Comparison of ENCODE assay signal across 9 cellular contexts in genomic region chr3:143016321-143016972, GRCh38. TPM values are rescaled to one million over a fixed set of nuclear protein-coding genes. Genes with fewer than 3 reads are reported as not detected.
DNase-seq lines count a peak whose midpoint lies in the region; ATAC-seq and TF ChIP-seq lines count a peak whose summit lies in the region.
"Had no signal": no experiment of that assay in that cellular context is flagged by ENCODE, and none has a peak within 500 bp of the region (broad histone marks: within the 10 kb centered on the region; RNA-seq: fewer than 3 reads in every experiment).

No MANE protein-coding gene starts in this region.

- H3K23ac ChIP-seq in IMR-90 (ENCODE audit: low read depth, low read length) (no peak overlapping the region), mesenchymal stem cell (ENCODE audit: low read length in 2 of 2) (no peak overlapping the region)

- H3K27ac ChIP-seq in IMR-90 (ENCODE audit: insufficient read depth, low read length) (no peak overlapping the region), mesenchymal stem cell (ENCODE audit: low read length, poor library complexity, severe bottlenecking) (no peak overlapping the region), suprapubic skin (no peak overlapping the region)

- H2BK20ac ChIP-seq in IMR-90 (ENCODE audit: low read depth, low read length): no peak overlapping the region

- H2AFZ ChIP-seq in IMR-90 (replicated peaks; ENCODE audit: low read length, poor library complexity) (no peak overlapping the region), mesenchymal stem cell (ENCODE audit: low read depth, low read length) (no peak overlapping the region)

- intact Hi-C loops in IMR-90 (cut with micrococcal nuclease): no loop called here

- H4K8ac ChIP-seq in IMR-90 (ENCODE audit: low read depth in 2 of 2, low read length in 2 of 2): no peak overlapping the region
- H4K8ac ChIP-seq in mesenchymal stem cell (ENCODE audit: low read length): no peak overlapping the region

- no peaks in the 10 kb centered on the region for H3K27me3 ChIP-seq in IMR-90 (ENCODE audit: control insufficient read depth, insufficient read depth, low read length)
- no peaks in the 10 kb centered on the region for H3K27me3 ChIP-seq in mesenchymal stem cell (ENCODE audit: control insufficient read depth in 1 of 2, insufficient read depth in 1 of 2, low read length in 2 of 2)
- no peaks in the 10 kb centered on the region for H3K27me3 ChIP-seq in suprapubic skin

- no peak overlapping the region for H3K4ac ChIP-seq in IMR-90 (ENCODE audit: low read depth, low read length)
- H3K4ac ChIP-seq in mesenchymal stem cell (ENCODE audit: low read depth in 1 of 2, low read length in 2 of 2): no peak overlapping the region

- H3K4me1 ChIP-seq in IMR-90 (ENCODE audit: control insufficient read depth, insufficient read depth, low read length) (no peaks in the 10 kb centered on the region), mesenchymal stem cell (ENCODE audit: control insufficient read depth, insufficient read depth, low read depth, low read length) (no peaks in the 10 kb centered on the region), suprapubic skin (no peaks in the 10 kb centered on the region)

- H2BK120ac ChIP-seq in IMR-90 (ENCODE audit: low read depth, low read length): no peak overlapping the region
- no peak overlapping the region for H2BK120ac ChIP-seq in mesenchymal stem cell (ENCODE audit: low read depth, low read length)

- H3K9ac ChIP-seq in IMR-90 (ENCODE audit: low read depth, low read length): no peak overlapping the region
- no peak overlapping the region for H3K9ac ChIP-seq in mesenchymal stem cell (ENCODE audit: low read length)

- H3K18ac ChIP-seq in IMR-90 (ENCODE audit: low read depth, low read length): no peak overlapping the region
- no peak overlapping the region for H3K18ac ChIP-seq in mesenchymal stem cell (ENCODE audit: low read depth in 1 of 2, low read length in 2 of 2)

- 0 out of 2 replicates have a peak, but pooled peaks have one; percentile 9 for TF ChIP-seq RAD21 in IMR-90 (IDR thresholded peaks at IDR 0.05; ENCODE audit: low read length)

- no peak overlapping the region for H3K4me3 ChIP-seq in IMR-90 (ENCODE audit: insufficient read depth, low read depth, low read length)
- no peak overlapping the region for H3K4me3 ChIP-seq in astrocyte of the cerebellum (ENCODE audit: low read depth, low read length)
- no peak overlapping the region for H3K4me3 ChIP-seq in mesenchymal stem cell (ENCODE audit: insufficient read depth in 1 of 2, low read depth in 1 of 2, low read length in 2 of 2)
- no peak overlapping the region for H3K4me3 ChIP-seq in suprapubic skin

- no peak overlapping the region for H2AK5ac ChIP-seq in IMR-90 (ENCODE audit: low read depth, low read length)
- no peak overlapping the region for H2AK5ac ChIP-seq in mesenchymal stem cell (ENCODE audit: low read length, severe bottlenecking)

- DNase-seq in COR-L47 (lab: John Stamatoyannopoulos, UW) (peak; percentile 8), IMR-90 (no peak), astrocyte of the cerebellum (ENCODE audit: low read depth) (no peak), mesenchymal stem cell (peak; percentile 30), HPDE6-E6E7 (ENCODE audit: extremely low spot score) (no peak), suprapubic skin (ENCODE audit: low spot score in 2 of 2) (no peak)
- no peak for DNase-seq in stimulated activated CD4-positive, alpha-beta T cell treated with anti-CD3 and anti-CD28 coated beads, Interleukin-1b, Interleukin-23, amount 100 ng/mL, for 48 hours

- CTCF ChIA-PET in IMR-90 (lab: Yijun Ruan, JAX): interaction anchor here (0.6 to 1.0 kb wide), 2 partner anchors 14 to 46 kb away, joined by 3 read pairs; no protein-coding TSS in a partner anchor

- no CpG with 5 or more reads among the region's 3 CpGs for WGBS in IMR-90 (ENCODE audit: extremely low coverage in 2 of 2, insufficient read length in 1 of 2), 2 experiments
- no CpG with 5 or more reads among the region's 3 CpGs for WGBS in mesenchymal stem cell
- WGBS in suprapubic skin: 78% methylated on average over 3 of the region's 3 CpGs

- in situ Hi-C loops in IMR-90 (cut with MboI; ENCODE audit: low sequenced_read_pairs) (no loop called here), astrocyte of the cerebellum (cut with HindIII; ENCODE audit: low sequenced_read_pairs) (loop anchor here (25.0 kb wide), 1 partner anchor 429 kb away; the partner anchor contains the start of genes ATR and PLS1)

- POLR2A ChIA-PET in IMR-90 (lab: Charles Lee; ENCODE audit: unreplicated experiment): no interaction called here

- H3K9me1 ChIP-seq in IMR-90 (ENCODE audit: insufficient read depth, low read length): no peaks in the 10 kb centered on the region

- BruUV-seq in IMR-90 (replicated peaks; lab: Mats Ljungman, UMichigan): no TSS peak

- peaks cover 12% of the 10 kb centered on the region for H3K36me3 ChIP-seq in IMR-90 (ENCODE audit: control insufficient read depth, insufficient read depth, low read length)
- H3K36me3 ChIP-seq in mesenchymal stem cell (ENCODE audit: control insufficient read depth in 1 of 2, insufficient read depth in 2 of 2, low read depth in 1 of 2, low read length in 2 of 2): peaks cover 0 to 87% of the 10 kb centered on the region in 2 experiments
- H3K36me3 ChIP-seq in suprapubic skin: peaks cover 54% of the 10 kb centered on the region

- no peak overlapping the region for H2AK9ac ChIP-seq in IMR-90 (replicated peaks; ENCODE audit: low read depth, low read length, poor library complexity)

- peaks cover 3% of the 10 kb centered on the region in 2 experiments; a peak in 3 of 4 replicates for H3K79me1 ChIP-seq in IMR-90 (ENCODE audit: low read depth in 1 of 2, low read length in 2 of 2)
- H3K79me1 ChIP-seq in mesenchymal stem cell (replicated peaks; ENCODE audit: low read length, poor library complexity, severe bottlenecking): peaks cover 8% of the 10 kb centered on the region

- H3K14ac ChIP-seq in IMR-90 (replicated peaks; ENCODE audit: low read depth, low read length): no peak overlapping the region
- no peak overlapping the region for H3K14ac ChIP-seq in mesenchymal stem cell (ENCODE audit: low read length in 2 of 2)

- H4K20me1 ChIP-seq in IMR-90 (ENCODE audit: insufficient read depth, low read length): no peaks in the 10 kb centered on the region; the same call in 1 of the 2 replicates

- TF ChIP-seq POLR2A in IMR-90 (IDR thresholded peaks at IDR 0.05; ENCODE audit: low read depth, low read length) (no peak), suprapubic skin (IDR thresholded peaks at IDR 0.05) (no peak)

- ATAC-seq in IMR-90 (ENCODE audit: low read depth): no peak
- ATAC-seq in HG02852 (IDR thresholded peaks at IDR 0.05; ENCODE audit: unreplicated experiment): no peak

- H3K4me2 ChIP-seq in IMR-90 (ENCODE audit: low read depth, low read length): no peak overlapping the region
- H3K4me2 ChIP-seq in mesenchymal stem cell (ENCODE audit: low read length, poor library complexity, severe bottlenecking): no peak overlapping the region

- H4K91ac ChIP-seq in IMR-90 (ENCODE audit: insufficient read depth, low read depth, low read length) (no peak overlapping the region), mesenchymal stem cell (ENCODE audit: low read length) (no peak overlapping the region)

- dilution Hi-C loops in IMR-90 (cut with HindIII; ENCODE audit: low sequenced_read_pairs, unreplicated experiment): no loop called here

- TF ChIP-seq EP300 in suprapubic skin (IDR thresholded peaks at IDR 0.05): no peak

- no peak overlapping the region for H3K56ac ChIP-seq in IMR-90 (ENCODE audit: extremely low read depth, insufficient read depth, low read length)

- TF ChIP-seq CTCF in IMR-90 (conservative IDR thresholded peaks at IDR 0.05; ENCODE audit: low read depth, low read length) (peak; percentile 40), astrocyte of the cerebellum (IDR thresholded peaks at IDR 0.05; ENCODE audit: low read depth, low read length, missing control alignments) (peak; percentile 36), suprapubic skin (IDR thresholded peaks at IDR 0.05) (peak in 1 of 2 donors; percentile 49)

- H2BK15ac ChIP-seq in IMR-90 (ENCODE audit: low read depth, low read length) (no peak overlapping the region), mesenchymal stem cell (ENCODE audit: low read depth, poor library complexity, severe bottlenecking) (no peak overlapping the region)

- H2BK12ac ChIP-seq in mesenchymal stem cell (ENCODE audit: low read length in 2 of 2): no peak overlapping the region

- H4K5ac ChIP-seq in IMR-90 (ENCODE audit: low read depth, low read length): no peak overlapping the region

- H3K9me3 ChIP-seq in IMR-90 (ENCODE audit: control insufficient read depth, insufficient read depth, low read length) (no peaks in the 10 kb centered on the region), mesenchymal stem cell (ENCODE audit: control insufficient read depth, low read length) (no peaks in the 10 kb centered on the region), suprapubic skin (no peaks in the 10 kb centered on the region)

- H2BK5ac ChIP-seq in IMR-90 (ENCODE audit: low read depth, low read length, poor library complexity, severe bottlenecking) (no peak overlapping the region), mesenchymal stem cell (ENCODE audit: low read depth, low read length, poor library complexity, severe bottlenecking) (no peak overlapping the region)

TF ChIP-seq in IMR-90, 13 proteins besides CTCF, POLR2A, EP300 and RAD21 (continues in another document):
- no peak for TF ChIP-seq USF2 (IDR thresholded peaks at IDR 0.05; ENCODE audit: low read depth, low read length)
- TF ChIP-seq SMC3 (IDR thresholded peaks at IDR 0.05; ENCODE audit: low read depth, low read length): no peak
- TF ChIP-seq CHD1 (IDR thresholded peaks at IDR 0.05; ENCODE audit: low read depth, low read length): no peak
- TF ChIP-seq MAZ (IDR thresholded peaks at IDR 0.05; ENCODE audit: borderline replicate concordance, low read depth, low read length): no peak
- no peak for TF ChIP-seq MXI1 (IDR thresholded peaks at IDR 0.05; ENCODE audit: borderline replicate concordance, low read depth, low read length)

RNA-seq across cellular contexts. Expression of gene U2SURP, which starts 15.1 kb away (rescaled TPM):
- total RNA-seq in IMR-90 (2012; rRNA removed) (29.4 and 58.3 TPM in 2 replicates), suprapubic skin (100 to 1,000 TPM in 1 of 4 donors, 10 to 100 TPM in 3; 51.4 to 175 (median 62.1) TPM)
- 20.8 and 24.8 TPM in 2 replicates for polyA plus RNA-seq in IMR-90 (2012; rRNA removed)
- 1.1 and 2.4 TPM in 2 replicates for polyA plus RNA-seq in IMR-90 (2012; cell fraction: cytosol; rRNA removed)
- 4.6 and 45.9 TPM in 2 replicates for polyA plus RNA-seq in IMR-90 (2012; cell fraction: nucleus; rRNA removed; ENCODE audit: low replicate concordance)
- 51.1 TPM for polyA plus RNA-seq in mesenchymal stem cell (2013, experiment 1 of 2)
- polyA plus RNA-seq in mesenchymal stem cell (2013, experiment 2 of 2): 49.3 TPM

RNA-seq across cellular contexts. Expression of gene PAQR9, which starts 53.0 kb away (rescaled TPM):
- total RNA-seq in IMR-90 (2012; rRNA removed) (not detected in 2 replicates), suprapubic skin (not detected)
- polyA plus RNA-seq in IMR-90 (2012; rRNA removed): 0.04 and 0.05 TPM in 2 replicates
- 0.03 TPM in 1 of 2 replicates, not detected in the other for polyA plus RNA-seq in IMR-90 (2012; cell fraction: cytosol; rRNA removed)
- 0.05 and 0.12 TPM in 2 replicates for polyA plus RNA-seq in IMR-90 (2012; cell fraction: nucleus; rRNA removed; ENCODE audit: low replicate concordance)
- not detected for polyA plus RNA-seq in mesenchymal stem cell (2013, experiment 1 of 2)
- polyA plus RNA-seq in mesenchymal stem cell (2013, experiment 2 of 2): not detected
- total RNA-seq: myocyte had no signal

Comparison
In these comparisons a context has a peak if more than half of its experiments do, and no peak if none do; other contexts are left out.
1. DNase-seq: peak in COR-L47 (single experiment) and mesenchymal stem cell (single experiment); none in IMR-90 (single experiment), astrocyte of the cerebellum (single experiment), HPDE6-E6E7 (single experiment), suprapubic skin (0 of 2) and stimulated activated CD4-positive, alpha-beta T cell treated with anti-CD3 and anti-CD28 coated beads, Interleukin-1b, Interleukin-23, amount 100 ng/mL, for 48 hours (single experiment).